8 cellular contexts compared by ENCODE assay signal in genomic region chr9:36928670-36929349, GRCh38.
DNase-seq lines count a peak whose midpoint lies in the region; ATAC-seq, FAIRE-seq and TF ChIP-seq lines count a peak whose summit lies in the region.

No MANE protein-coding gene starts in this region.

- H3K9me3 ChIP-seq in SK-N-SH (no peaks in the 10 kb centered on the region), body of pancreas (no peaks in the 10 kb centered on the region)

- ATAC-seq in HG02642 (IDR thresholded peaks at IDR 0.05; ENCODE audit: poor library complexity, unreplicated experiment), result peak; percentile 72
- ATAC-seq in GM18517 (IDR thresholded peaks at IDR 0.05; ENCODE audit: unreplicated experiment), result no peak
- ATAC-seq in body of pancreas, result no peak

- no peaks in the 10 kb centered on the region for H3K79me2 ChIP-seq in SK-N-SH (ENCODE audit: insufficient read depth)

- POLR2A ChIA-PET in SK-N-SH (lab: Yijun Ruan, JAX), result no interaction called here

- no peak for TF ChIP-seq POLR2A in body of pancreas (IDR thresholded peaks at IDR 0.05)

- TF ChIP-seq RAD21 in SK-N-SH (IDR thresholded peaks at IDR 0.05; ENCODE audit: low read length), result no peak

- no peak overlapping the region for H2AFZ ChIP-seq in SK-N-SH (ENCODE audit: low read depth)

- 27% methylated on average over 3 of the region's 3 CpGs for WGBS in SK-N-SH (ENCODE audit: low lambda C conversion rate)
- WGBS in body of pancreas, 2 donors, result 28 to 34% methylated on average over 3 of the region's 3 CpGs

- H3K9ac ChIP-seq in SK-N-SH, result no peak overlapping the region

- DNase-seq in GM18507 (ENCODE audit: extremely low spot score, insufficient read length, low read depth), result peak; percentile 35
- DNase-seq in SK-N-SH, result no peak
- peak; percentile 70 for DNase-seq in kidney tubule cell (ENCODE audit: low spot score)
- DNase-seq in NCI-H2107 (lab: John Stamatoyannopoulos, UW), result no peak
- DNase-seq in body of pancreas, result no peak
- no peak for DNase-seq in H7

- H3K27me3 ChIP-seq in SK-N-SH (ENCODE audit: insufficient read depth), result no peaks in the 10 kb centered on the region
- H3K27me3 ChIP-seq in body of pancreas, result no peaks in the 10 kb centered on the region
- H3K27me3 ChIP-seq in H7 (ENCODE audit: control insufficient read depth, insufficient read depth, low read length), result no peaks in the 10 kb centered on the region; the same call in 1 of the 2 replicates

- no peaks in the 10 kb centered on the region for H3K9me2 ChIP-seq in SK-N-SH

- no peak overlapping the region for H3K27ac ChIP-seq in SK-N-SH (ENCODE audit: low read depth in 2 of 2, low read length in 1 of 2)
- H3K27ac ChIP-seq in body of pancreas, result no peak overlapping the region

- H3K4me1 ChIP-seq in SK-N-SH (ENCODE audit: control insufficient read depth in 1 of 2, insufficient read depth in 2 of 2, low read depth in 1 of 2, low read length in 1 of 2), result peaks cover 0 to 7% of the 10 kb centered on the region in 2 experiments; a peak in 1 of 4 replicates
- H3K4me1 ChIP-seq in body of pancreas, result no peaks in the 10 kb centered on the region

- H3K36me3 ChIP-seq in SK-N-SH (replicated peaks in 1 of 2; ENCODE audit: control insufficient read depth in 1 of 2, insufficient read depth in 2 of 2, low read length in 1 of 2) (no peaks in the 10 kb centered on the region), body of pancreas (replicated peaks in 1 of 2; ENCODE audit: insufficient read depth in 1 of 2, low read depth in 2 of 2) (no peaks in the 10 kb centered on the region), H7 (replicated peaks; ENCODE audit: control insufficient read depth, insufficient read depth, low read length) (no peaks in the 10 kb centered on the region)

- H4K20me1 ChIP-seq in SK-N-SH (ENCODE audit: insufficient read depth), result no peaks in the 10 kb centered on the region

- TF ChIP-seq CTCF in SK-N-SH (IDR thresholded peaks at IDR 0.05) (no peak), body of pancreas (IDR thresholded peaks at IDR 0.05) (no peak)

- H3K4me3 ChIP-seq in SK-N-SH (ENCODE audit: low read depth in 2 of 2, low read length in 1 of 2) (no peak overlapping the region), body of pancreas (no peak overlapping the region), H7 (ENCODE audit: insufficient read depth, low read depth, low read length) (no peak overlapping the region)

- H3F3A ChIP-seq in SK-N-SH (replicated peaks; ENCODE audit: insufficient read depth), result peaks cover 4% of the 10 kb centered on the region

- H3K4me2 ChIP-seq in SK-N-SH, result no peak overlapping the region

- FAIRE-seq in GM18507 (lab: Jason Lieb, UNC), result peak; percentile 57

- intact Hi-C loops in body of pancreas (cut with DNase I), result no loop called here

- CTCF ChIA-PET in SK-N-SH (lab: Yijun Ruan, JAX), result interaction anchor here (0.7 kb wide), 1 partner anchor 32 kb away, joined by 3 read pairs; no protein-coding TSS in a partner anchor

- TF ChIP-seq EP300 in SK-N-SH (IDR thresholded peaks at IDR 0.05; ENCODE audit: borderline replicate concordance in 1 of 2, low read depth in 1 of 2, low read length in 1 of 2), result no peak

TF ChIP-seq in SK-N-SH, 30 proteins besides CTCF, POLR2A, EP300 and RAD21:
- no peak for TF ChIP-seq SMC3 (IDR thresholded peaks at IDR 0.05; ENCODE audit: low read depth, low read length)
- peak; percentile 16; the same call in 1 of the 2 replicates for TF ChIP-seq PBX3 (IDR thresholded peaks at IDR 0.05)
- peak; percentile 60; the same call in 1 of the 2 replicates for TF ChIP-seq FOSL2 (IDR thresholded peaks at IDR 0.05; ENCODE audit: borderline replicate concordance, low read depth)
- peak; percentile 38 for TF ChIP-seq JUND (IDR thresholded peaks at IDR 0.05)
TF ChIP-seq in SK-N-SH: peak in this region for 3.

Comparison
In these comparisons a context has a peak if more than half of its experiments do, and no peak if none do; other contexts are left out.
1. DNase-seq: peak in GM18507 (single experiment) and kidney tubule cell (single experiment); none in SK-N-SH (single experiment), NCI-H2107 (single experiment), body of pancreas (0 of 4) and H7 (single experiment).